ENCODE assay signal across 9 cellular contexts in the genomic region with DNA sequence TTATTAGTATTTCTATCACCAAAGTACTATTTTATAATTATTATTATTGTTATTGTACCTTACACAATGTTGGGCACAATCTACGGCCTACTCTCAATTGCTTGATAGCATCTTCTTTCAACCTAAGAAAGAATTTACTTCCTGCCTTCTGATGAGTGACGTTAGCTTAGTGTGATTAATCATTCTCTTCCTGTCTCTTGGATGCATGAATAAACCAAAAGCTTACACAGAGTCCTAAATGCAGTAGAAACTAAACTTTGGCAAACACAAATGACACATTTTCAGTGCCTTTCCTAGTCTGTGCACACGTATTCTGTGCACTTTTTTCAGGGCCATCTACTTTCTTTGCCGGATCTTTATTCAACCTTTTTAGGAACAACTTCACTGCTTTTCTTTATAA. TPM values are rescaled to one million over a fixed set of nuclear protein-coding genes. Genes with fewer than 3 reads are reported as not detected.
A peak's percentile ranks its signal among the peaks of the same experiment; 100 is the strongest.
DNase-seq lines count a peak whose midpoint lies in the region; ATAC-seq and TF ChIP-seq lines count a peak whose summit lies in the region.
"Had no signal": no experiment of that assay in that cellular context is flagged by ENCODE, and none has a peak within 500 bp of the region (broad histone marks: within the 10 kb centered on the region; RNA-seq: fewer than 3 reads in every experiment).

No MANE protein-coding gene starts in this region.

- TF ChIP-seq CTCF in CD14-positive monocyte (IDR thresholded peaks at IDR 0.05) (no peak), Peyer's patch (IDR thresholded peaks at IDR 0.05) (no peak), Caco-2 (IDR thresholded peaks at IDR 0.05; ENCODE audit: insufficient read depth in 1 of 2, low read depth in 1 of 2, low read length in 1 of 2, severe bottlenecking in 1 of 2, unreplicated experiment in 1 of 2) (no peak)

- peak; percentile 84 for ATAC-seq in naive thymus-derived CD4-positive, alpha-beta T cell
- no peak for ATAC-seq in HG02870 (IDR thresholded peaks at IDR 0.05; ENCODE audit: unreplicated experiment)

- H3K27me3 ChIP-seq in Peyer's patch: no peaks in the 10 kb centered on the region
- no peaks in the 10 kb centered on the region for H3K27me3 ChIP-seq in naive thymus-derived CD4-positive, alpha-beta T cell (ENCODE audit: control insufficient read depth in 2 of 2, insufficient read depth in 2 of 2, low read length in 2 of 2)
- H3K27me3 ChIP-seq in Caco-2 (replicated peaks; ENCODE audit: control insufficient read depth, insufficient read depth, low read length): no peaks in the 10 kb centered on the region

- CTCF ChIA-PET in naive thymus-derived CD4-positive, alpha-beta T cell (lab: Charles Lee): interaction anchor here (0.6 to 0.7 kb wide), 2 partner anchors 32 to 372 kb away, joined by 3 read pairs; no protein-coding TSS in a partner anchor
- CTCF ChIA-PET in Caco-2 (lab: Charles Lee): no interaction called here

- H3K4me3 ChIP-seq in Peyer's patch (no peak overlapping the region), Caco-2 (ENCODE audit: low read depth, low read length) (no peak overlapping the region)
- H3K4me3 ChIP-seq in naive thymus-derived CD4-positive, alpha-beta T cell (ENCODE audit: low read length): no peak overlapping the region

- POLR2A ChIA-PET in naive thymus-derived CD4-positive, alpha-beta T cell (lab: Charles Lee): interaction anchor here (1.6 to 2.7 kb wide), 3 partner anchors 9 to 18 kb away, joined by 4 to 26 read pairs (median 5); partner anchors contain the start of genes STRADB and TRAK2
- POLR2A ChIA-PET in Caco-2 (lab: Charles Lee): interaction anchor here (0.5 kb wide), 1 partner anchor 19 kb away, joined by 4 read pairs; the partner anchor contains the start of genes STRADB and TRAK2

- peaks cover 19% of the 10 kb centered on the region for H3K4me1 Mint-ChIP-seq in CD14-positive monocyte
- H3K4me1 Mint-ChIP-seq in naive thymus-derived CD4-positive, alpha-beta T cell: peaks cover 25 to 74% (median 66%) of the 10 kb centered on the region in 7 donors
- H3K4me1 Mint-ChIP-seq in Caco-2 (ENCODE audit: low read depth, unreplicated experiment): no peaks in the 10 kb centered on the region

- no peaks in the 10 kb centered on the region for H3K27me3 Mint-ChIP-seq in CD14-positive monocyte (ENCODE audit: low read depth in 3 of 3)
- no peaks in the 10 kb centered on the region for H3K27me3 Mint-ChIP-seq in naive thymus-derived CD4-positive, alpha-beta T cell
- H3K27me3 Mint-ChIP-seq in Caco-2 (ENCODE audit: insufficient read depth, unreplicated experiment): no peaks in the 10 kb centered on the region

- H3K36me3 ChIP-seq in Peyer's patch (no peaks in the 10 kb centered on the region), Caco-2 (ENCODE audit: control insufficient read depth, insufficient read depth, low read length) (no peaks in the 10 kb centered on the region)
- no peaks in the 10 kb centered on the region for H3K36me3 ChIP-seq in naive thymus-derived CD4-positive, alpha-beta T cell (ENCODE audit: control insufficient read depth in 2 of 3, insufficient read depth in 3 of 3, low read length in 3 of 3)

- H3K27ac ChIP-seq in Peyer's patch: peak overlapping the region; percentile 1 to 35 (median 17)
- H3K27ac ChIP-seq in naive thymus-derived CD4-positive, alpha-beta T cell (ENCODE audit: low read depth, low read length): peak overlapping the region; percentile 38
- H3K27ac ChIP-seq: VCaP had no signal

- TF ChIP-seq POLR2A in Peyer's patch (IDR thresholded peaks at IDR 0.05): no peak

- H3K4me3 Mint-ChIP-seq in CD14-positive monocyte: peak overlapping the region in 1 of 2 donors; percentile 7
- H3K4me3 Mint-ChIP-seq in naive thymus-derived CD4-positive, alpha-beta T cell: peak overlapping the region in 9 of 10 donors; percentile 14 to 76 (median 54)
- H3K4me3 Mint-ChIP-seq in Caco-2 (ENCODE audit: unreplicated experiment): no peak overlapping the region

- DNase-seq in CD14-positive monocyte (ENCODE audit: low spot score): no peak
- DNase-seq in Peyer's patch: no peak
- DNase-seq in dedifferentiated amniotic fluid mesenchymal stem cell (ENCODE audit: extremely low spot score): peak; percentile 55
- peak in 7 of 9 donors; percentile 21 to 60 (median 39) for DNase-seq in naive thymus-derived CD4-positive, alpha-beta T cell
- DNase-seq in NCI-H748 treated with DMSO at 0.1 percent for 48 hours (lab: John Stamatoyannopoulos, UW): no peak
- no peak for DNase-seq in D341Med (ENCODE audit: low spot score)
- no peak for DNase-seq in Caco-2

- peak overlapping the region in 6 of 7 donors; percentile 0 to 87 (median 47) for H3K27ac Mint-ChIP-seq in CD14-positive monocyte
- peak overlapping the region; percentile 65 to 94 (median 91) for H3K27ac Mint-ChIP-seq in naive thymus-derived CD4-positive, alpha-beta T cell
- H3K27ac Mint-ChIP-seq in Caco-2 (ENCODE audit: unreplicated experiment): no peak overlapping the region

- peaks cover 0 to 31% (median 0%) of the 10 kb centered on the region in 4 donors for H3K4me1 ChIP-seq in Peyer's patch
- peaks cover 20 to 23% of the 10 kb centered on the region in 2 donors for H3K4me1 ChIP-seq in naive thymus-derived CD4-positive, alpha-beta T cell (ENCODE audit: control insufficient read depth in 2 of 2, insufficient read depth in 2 of 2, low read length in 2 of 2)
- peaks cover 18% of the 10 kb centered on the region for H3K4me1 ChIP-seq in Caco-2

- intact Hi-C loops in CD14-positive monocyte (cut with micrococcal nuclease): no loop called here
- intact Hi-C loops in naive thymus-derived CD4-positive, alpha-beta T cell (cut with micrococcal nuclease): loop anchor here (1.0 to 2.0 kb wide), 4 partner anchors 8 to 19 kb away; partner anchors contain the start of genes STRADB (in 1 of the 2) and TRAK2 (in 1 of the 2)
- intact Hi-C loops in Caco-2 (cut with micrococcal nuclease; ENCODE audit: unreplicated experiment): no loop called here

- H3K9me3 ChIP-seq in Peyer's patch (no peaks in the 10 kb centered on the region), Caco-2 (no peaks in the 10 kb centered on the region)
- no peaks in the 10 kb centered on the region for H3K9me3 ChIP-seq in naive thymus-derived CD4-positive, alpha-beta T cell (ENCODE audit: control insufficient read depth in 2 of 3, low read length in 3 of 3)

- H3K36me3 Mint-ChIP-seq in CD14-positive monocyte (peaks cover 10 to 17% of the 10 kb centered on the region in 2 donors), Caco-2 (ENCODE audit: insufficient read depth, unreplicated experiment) (no peaks in the 10 kb centered on the region)
- H3K36me3 Mint-ChIP-seq in naive thymus-derived CD4-positive, alpha-beta T cell: peaks cover 0 to 48% (median 11%) of the 10 kb centered on the region in 5 donors

- H3K9me3 Mint-ChIP-seq in CD14-positive monocyte: peaks cover 0 to 7% (median 5%) of the 10 kb centered on the region in 7 donors
- H3K9me3 Mint-ChIP-seq in naive thymus-derived CD4-positive, alpha-beta T cell: peaks cover 0 to 16% (median 0%) of the 10 kb centered on the region in 11 donors
- peaks cover 10% of the 10 kb centered on the region for H3K9me3 Mint-ChIP-seq in Caco-2 (ENCODE audit: unreplicated experiment)

- no TSS peak for BruUV-seq in Caco-2 (replicated peaks; lab: Mats Ljungman, UMichigan)

RNA-seq across cellular contexts. Expression of gene TRAK2, which starts 19.2 kb away (rescaled TPM):
- polyA plus RNA-seq in CD14-positive monocyte: 10 to 100 TPM; 15.3 to 16.8 TPM
- total RNA-seq in Peyer's patch (10 to 100 TPM; 31.2 to 69.3 (median 47.8) TPM), Caco-2 (2022) (21.9 and 23.2 TPM in 2 replicates)
- 10 to 100 TPM; 27.8 to 47.6 (median 35.2) TPM for total RNA-seq in naive thymus-derived CD4-positive, alpha-beta T cell
- polyA plus RNA-seq in naive thymus-derived CD4-positive, alpha-beta T cell: 10 to 100 TPM; 27.2 to 30.7 TPM

RNA-seq across cellular contexts. Expression of gene STRADB, which starts 19.5 kb away (rescaled TPM):
- polyA plus RNA-seq in CD14-positive monocyte: 10 to 100 TPM; 22.0 to 25.6 TPM
- total RNA-seq in Peyer's patch (100 to 1,000 TPM in 2 of 4 donors, 10 to 100 TPM in 2; 21.5 to 137 (median 109) TPM), Caco-2 (2022) (41.2 and 49.0 TPM in 2 replicates)
- total RNA-seq in naive thymus-derived CD4-positive, alpha-beta T cell: 10 to 100 TPM; 11.9 to 18.4 (median 16.1) TPM
- polyA plus RNA-seq in naive thymus-derived CD4-positive, alpha-beta T cell: 10 to 100 TPM; 31.5 to 41.4 TPM

Comparison
In these comparisons a context has a peak if more than half of its experiments do, and no peak if none do; other contexts are left out.
1. DNase-seq: peak in dedifferentiated amniotic fluid mesenchymal stem cell (single experiment) and naive thymus-derived CD4-positive, alpha-beta T cell (7 of 9); none in CD14-positive monocyte (single experiment), Peyer's patch (0 of 3), NCI-H748 treated with DMSO at 0.1 percent for 48 hours (single experiment), D341Med (single experiment) and Caco-2 (0 of 2).
2. intact Hi-C loops: an anchor here in naive thymus-derived CD4-positive, alpha-beta T cell (1.0 to 2.0 kb wide); none called in CD14-positive monocyte and Caco-2.